In genomic region chr9:114914139-114914538, GRCh38 we compare ENCODE assay signal across 14 cellular contexts. TPM values are rescaled to one million over a fixed set of nuclear protein-coding genes. Genes with fewer than 3 reads are reported as not detected.
DNase-seq lines count a peak whose midpoint lies in the region; ATAC-seq and TF ChIP-seq lines count a peak whose summit lies in the region.
"Had no signal": no experiment of that assay in that cellular context is flagged by ENCODE, and none has a peak within 500 bp of the region (broad histone marks: within the 10 kb centered on the region; RNA-seq: fewer than 3 reads in every experiment).

No MANE protein-coding gene starts in this region.

- peak overlapping the region in 9 of 10 donors; percentile 13 to 90 (median 50) for H3K27ac Mint-ChIP-seq in naive thymus-derived CD8-positive, alpha-beta T cell
- H3K27ac Mint-ChIP-seq: activated CD8-positive, alpha-beta memory T cell treated with anti-CD3 and anti-CD28 coated beads, Interleukin-2, amount 10 ng/mL, durations not matched to agents 7 days and 5 days had no signal

- H3K36me3 ChIP-seq in Karpas-422 (ENCODE audit: insufficient read depth, low read length): no peaks in the 10 kb centered on the region

- in situ Hi-C loops in astrocyte of the cerebellum (cut with HindIII; ENCODE audit: low sequenced_read_pairs): loop anchor here (25.0 kb wide), 1 partner anchor 98 kb away; no protein-coding TSS in a partner anchor

- H3K4me3 ChIP-seq in Karpas-422 (ENCODE audit: low read length) (no peak overlapping the region), astrocyte of the cerebellum (ENCODE audit: low read depth, low read length) (no peak overlapping the region)

- H3K9me2 ChIP-seq in Karpas-422 (replicated peaks; ENCODE audit: insufficient read depth, low read length): no peaks in the 10 kb centered on the region

- DNase-seq in GM03348 (ENCODE audit: low spot score) (peak; percentile 34), Karpas-422 (peak; percentile 82), astrocyte of the cerebellum (ENCODE audit: low read depth) (no peak), sciatic nerve (ENCODE audit: low spot score) (no peak)
- no peak for DNase-seq in naive thymus-derived CD8-positive, alpha-beta T cell
- no peak for DNase-seq in activated CD8-positive, alpha-beta memory T cell treated with anti-CD3 and anti-CD28 coated beads, Interleukin-2, amount 50 U/mL, for 48 hours
- DNase-seq: activated CD8-positive, alpha-beta memory T cell treated with anti-CD3 and anti-CD28 coated beads, Interleukin-2, amount 10 ng/mL, durations not matched to agents 7 days and 5 days; naive B cell; NCI-H446 treated with DMSO at 0.1 percent for 48 hours; stimulated activated CD8-positive, alpha-beta memory T cell treated with anti-CD3 and anti-CD28 coated beads, Interleukin-4, amount 100 ng/mL, for 48 hours had no signal

- ATAC-seq in naive thymus-derived CD8-positive, alpha-beta T cell: no peak
- ATAC-seq in HG02763 (IDR thresholded peaks at IDR 0.05; ENCODE audit: unreplicated experiment): no peak
- no peak for ATAC-seq in sciatic nerve
- ATAC-seq: activated CD8-positive, alpha-beta memory T cell treated with anti-CD3 and anti-CD28 coated beads, Interleukin-2, amount 10 ng/mL, durations not matched to agents 7 days and 5 days had no signal

- H3K4me2 ChIP-seq in Karpas-422 (ENCODE audit: low read depth, low read length, poor library complexity, severe bottlenecking): no peak overlapping the region

- no peak overlapping the region for H3K4me3 Mint-ChIP-seq in naive thymus-derived CD8-positive, alpha-beta T cell
- H3K4me3 Mint-ChIP-seq: activated CD8-positive, alpha-beta memory T cell treated with anti-CD3 and anti-CD28 coated beads, Interleukin-2, amount 10 ng/mL, durations not matched to agents 7 days and 5 days; naive B cell had no signal

- H3K27me3 Mint-ChIP-seq in naive thymus-derived CD8-positive, alpha-beta T cell: no peaks in the 10 kb centered on the region
- H3K27me3 Mint-ChIP-seq: activated CD8-positive, alpha-beta memory T cell treated with anti-CD3 and anti-CD28 coated beads, Interleukin-2, amount 10 ng/mL, durations not matched to agents 7 days and 5 days; naive B cell had no signal

- POLR2A ChIA-PET in naive thymus-derived CD8-positive, alpha-beta T cell (lab: Charles Lee): no interaction called here

- H3K9me3 Mint-ChIP-seq in naive thymus-derived CD8-positive, alpha-beta T cell: no peaks in the 10 kb centered on the region
- H3K9me3 Mint-ChIP-seq: naive B cell had no signal

- no peaks in the 10 kb centered on the region for H3K79me2 ChIP-seq in Karpas-422 (ENCODE audit: low read length)

- H3K27me3 ChIP-seq in Karpas-422 (ENCODE audit: low read length): no peaks in the 10 kb centered on the region

- H3K9me3 ChIP-seq in Karpas-422 (ENCODE audit: low read length): no peaks in the 10 kb centered on the region

- peaks cover 25 to 91% (median 66%) of the 10 kb centered on the region in 4 donors for H3K4me1 Mint-ChIP-seq in naive thymus-derived CD8-positive, alpha-beta T cell

- peaks cover 8 to 73% (median 44%) of the 10 kb centered on the region in 3 donors for H3K36me3 Mint-ChIP-seq in naive thymus-derived CD8-positive, alpha-beta T cell

- TF ChIP-seq CTCF in astrocyte of the cerebellum (IDR thresholded peaks at IDR 0.05; ENCODE audit: low read depth, low read length, missing control alignments): peak; percentile 24

- H3K27ac ChIP-seq in Karpas-422 (ENCODE audit: low read length): no peak overlapping the region
- H3K27ac ChIP-seq: epithelial cell of prostate had no signal

- intact Hi-C loops in sciatic nerve (cut with DNase I): no loop called here

- no peak overlapping the region for H2AFZ ChIP-seq in Karpas-422 (ENCODE audit: low read length)

- peaks cover 56% of the 10 kb centered on the region for H3K4me1 ChIP-seq in Karpas-422 (ENCODE audit: low read length)

- no peaks in the 10 kb centered on the region for H4K20me1 ChIP-seq in Karpas-422 (ENCODE audit: insufficient read depth, low read depth, low read length)

- no peak overlapping the region for H3K9ac ChIP-seq in Karpas-422 (ENCODE audit: low read length)

RNA-seq across cellular contexts. Expression of gene TNFSF8, which starts 16.3 kb away (rescaled TPM):
- total RNA-seq in Karpas-422 (2014; rRNA removed; shearing (Covaris generic); ENCODE audit: low replicate concordance): 17.9 and 19.6 TPM in 2 replicates
- 10 to 100 TPM; 15.9 to 21.3 TPM for total RNA-seq in naive thymus-derived CD8-positive, alpha-beta T cell
- 10 to 100 TPM; 38.4 to 81.3 (median 69.8) TPM for polyA plus RNA-seq in naive thymus-derived CD8-positive, alpha-beta T cell
- total RNA-seq in sciatic nerve: 3.1 TPM
- total RNA-seq: astrocyte, Daoy had no signal

Comparison
In these comparisons a context has a peak if more than half of its experiments do, and no peak if none do; other contexts are left out.
1. DNase-seq: peak in GM03348 (single experiment) and Karpas-422 (single experiment); none in astrocyte of the cerebellum (single experiment), naive thymus-derived CD8-positive, alpha-beta T cell (0 of 10), activated CD8-positive, alpha-beta memory T cell treated with anti-CD3 and anti-CD28 coated beads, Interleukin-2, amount 50 U/mL, for 48 hours (single experiment) and sciatic nerve (single experiment).